ENCODE assay signal across 21 cellular contexts in genomic region chr7:69452797-69453196, GRCh38.
"Had no signal": no experiment of that assay in that cellular context is flagged by ENCODE, and none has a peak within 500 bp of the region (broad histone marks: within the 10 kb centered on the region; RNA-seq: fewer than 3 reads in every experiment).

No MANE protein-coding gene starts in this region.

- H3K27me3 ChIP-seq: colonic mucosa, esophagus muscularis mucosa, foreskin keratinocyte, gastroesophageal sphincter, heart left ventricle, hepatocyte had no signal

- DNase-seq: colonic mucosa; cortex of kidney; effector CD4-positive, alpha-beta T cell; effector memory CD4-positive, alpha-beta T cell; foreskin keratinocyte; heart left ventricle; hypothalamus; immature natural killer cell; islet precursor cell; kidney; kidney glomerular epithelial cell; left colon; left ventricle myocardium inferior; lower lobe of right lung; mesenchymal stem cell; mucosa of descending colon; naive B cell had no signal

- H3K4me1 ChIP-seq: colonic mucosa, foreskin keratinocyte, lower lobe of right lung had no signal

- H3K79me2 ChIP-seq: hepatocyte had no signal

- H3K36me3 ChIP-seq: colonic mucosa, esophagus muscularis mucosa, gastroesophageal sphincter, heart left ventricle, left ventricle myocardium inferior, lower lobe of right lung had no signal

- H3K4me3 ChIP-seq: colonic mucosa, esophagus muscularis mucosa, gastroesophageal sphincter, heart left ventricle, hepatocyte, left ventricle myocardium inferior, lower lobe of right lung, mucosa of descending colon had no signal

- H3K27ac ChIP-seq: colonic mucosa, esophagus muscularis mucosa, foreskin keratinocyte, gastroesophageal sphincter, heart left ventricle, hepatocyte, left ventricle myocardium inferior, lower lobe of right lung had no signal

- H3K9me3 ChIP-seq: colonic mucosa, esophagus muscularis mucosa, gastroesophageal sphincter, heart left ventricle, left ventricle myocardium inferior, lower lobe of right lung had no signal

- H3K4me2 ChIP-seq: hepatocyte had no signal

- H2AFZ ChIP-seq: hepatocyte had no signal

- ATAC-seq: foreskin keratinocyte, gastroesophageal sphincter, heart left ventricle, left colon, left lobe of liver, lower lobe of right lung, mucosa of descending colon had no signal
